ENCODE assay signal across 28 cellular contexts in the genomic region with DNA sequence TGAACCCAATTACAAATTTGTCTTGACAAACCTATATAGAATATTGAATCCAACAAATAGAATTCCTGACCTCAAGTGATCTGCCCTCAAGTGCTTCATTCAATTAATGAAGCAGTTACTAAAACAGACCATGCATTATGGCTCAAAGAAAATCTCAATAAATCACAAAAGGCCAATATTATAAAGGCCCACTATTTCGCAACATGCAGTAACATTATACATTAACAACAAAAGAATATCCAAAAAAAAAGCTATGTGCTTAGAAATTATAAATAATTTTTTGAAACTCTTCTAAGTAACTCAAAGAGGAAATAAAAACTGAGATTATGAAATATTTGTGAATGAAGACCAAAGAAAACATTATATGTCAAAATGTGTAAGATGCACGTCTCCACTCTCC.
"Had no signal": no experiment of that assay in that cellular context is flagged by ENCODE, and none has a peak within 500 bp of the region (broad histone marks: within the 10 kb centered on the region; RNA-seq: fewer than 3 reads in every experiment).

No MANE protein-coding gene starts in this region.

- H3K4me1 ChIP-seq: Peyer's patch, SJCRH30 had no signal

- DNase-seq: activated CD4-positive, alpha-beta T cell treated with anti-CD3 and anti-CD28 coated beads for 36 hours; activated CD8-positive, alpha-beta memory T cell treated with anti-CD3 and anti-CD28 coated beads, Interleukin-2, amount 10 ng/mL, durations not matched to agents 7 days and 5 days; activated effector memory CD4-positive, alpha-beta T cell treated with Interleukin-2 at 50 U/mL for 16 hours; activated naive CD4-positive, alpha-beta T cell; activated naive CD8-positive, alpha-beta T cell treated with anti-CD3 and anti-CD28 coated beads, Interleukin-2, amount 50 U/mL, for 24 hours; activated T-cell treated with anti-CD3 and anti-CD28 coated beads, Interleukin-2, amount 50 U/mL, for 24 hours; amygdala; brain microvascular endothelial cell; Karpas-422; MM.1S; NCI-H1105; NCI-H1436; NCI-H1694 treated with DMSO at 0.1 percent for 48 hours; NCI-H2029 treated with DMSO at 0.1 percent for 48 hours; NCI-H345; NCI-H510A treated with DMSO at 0.1 percent for 48 hours; NCI-H69; NK-92 treated with Interleukin-12 subunit alpha and Interleukin-12 subunit beta, amount 100 ng/mL, for 24 hours; Peyer's patch; Right ventricle myocardium superior; SJCRH30; SK-N-SH; T-helper 1 cell; WERI-Rb-1 had no signal

- H3K27ac ChIP-seq: brain microvascular endothelial cell, cardiac muscle cell, Peyer's patch, RWPE1, SJCRH30, WERI-Rb-1 had no signal

- H3K27ac Mint-ChIP-seq: activated CD4-positive, alpha-beta T cell treated with anti-CD3 and anti-CD28 coated beads for 36 hours; activated CD8-positive, alpha-beta memory T cell treated with anti-CD3 and anti-CD28 coated beads, Interleukin-2, amount 10 ng/mL, durations not matched to agents 7 days and 5 days; activated naive CD4-positive, alpha-beta T cell treated with anti-CD3 and anti-CD28 coated beads, Interleukin-2, amount 50 U/mL, for 72 hours; activated naive CD8-positive, alpha-beta T cell treated with anti-CD3 and anti-CD28 coated beads, Interleukin-2, amount 50 U/mL, for 24 hours; activated T-cell treated with anti-CD3 and anti-CD28 coated beads, Interleukin-2, amount 50 U/mL, for 24 hours; activated T-helper 1 cell treated with anti-CD3 and anti-CD28 coated beads, Interleukin-12 subunit alpha, Interleukin-12 subunit beta, Interleukin-2, Interleukin-4 antibody, amounts not matched to agents 30 ng/mL and 10 ng/mL and 1 ng/mL, durations not matched to agents 14 hours and 24 hours and 36 hours had no signal

- ATAC-seq: activated CD4-positive, alpha-beta T cell treated with anti-CD3 and anti-CD28 coated beads for 36 hours; activated CD8-positive, alpha-beta memory T cell treated with anti-CD3 and anti-CD28 coated beads, Interleukin-2, amount 10 ng/mL, durations not matched to agents 7 days and 5 days; activated naive CD4-positive, alpha-beta T cell treated with anti-CD3 and anti-CD28 coated beads, Interleukin-2, amount 50 U/mL, for 72 hours; activated naive CD8-positive, alpha-beta T cell treated with anti-CD3 and anti-CD28 coated beads, Interleukin-2, amount 50 U/mL, for 24 hours had no signal

- H3K9me3 ChIP-seq: Peyer's patch, SJCRH30, SK-N-SH had no signal

- H3K4me1 Mint-ChIP-seq: activated CD4-positive, alpha-beta T cell treated with anti-CD3 and anti-CD28 coated beads for 36 hours; activated CD8-positive, alpha-beta memory T cell treated with anti-CD3 and anti-CD28 coated beads, Interleukin-2, amount 10 ng/mL, durations not matched to agents 7 days and 5 days; activated naive CD8-positive, alpha-beta T cell treated with anti-CD3 and anti-CD28 coated beads, Interleukin-2, amount 50 U/mL, for 24 hours had no signal

- H3K27me3 Mint-ChIP-seq: activated CD4-positive, alpha-beta T cell treated with anti-CD3 and anti-CD28 coated beads for 36 hours; activated CD8-positive, alpha-beta memory T cell treated with anti-CD3 and anti-CD28 coated beads, Interleukin-2, amount 10 ng/mL, durations not matched to agents 7 days and 5 days; activated naive CD8-positive, alpha-beta T cell treated with anti-CD3 and anti-CD28 coated beads, Interleukin-2, amount 50 U/mL, for 24 hours had no signal

- H3K9me3 Mint-ChIP-seq: activated naive CD4-positive, alpha-beta T cell treated with anti-CD3 and anti-CD28 coated beads, Interleukin-2, amount 50 U/mL, for 72 hours; activated naive CD8-positive, alpha-beta T cell treated with anti-CD3 and anti-CD28 coated beads, Interleukin-2, amount 50 U/mL, for 24 hours; activated T-cell treated with anti-CD3 and anti-CD28 coated beads, Interleukin-2, amount 50 U/mL, for 24 hours; activated T-helper 1 cell treated with anti-CD3 and anti-CD28 coated beads, Interleukin-12 subunit alpha, Interleukin-12 subunit beta, Interleukin-2, Interleukin-4 antibody, amounts not matched to agents 30 ng/mL and 10 ng/mL and 1 ng/mL, durations not matched to agents 14 hours and 24 hours and 36 hours had no signal

- H3K4me3 ChIP-seq: cardiac muscle cell, Peyer's patch, SJCRH30 had no signal

- H3K27me3 ChIP-seq: brain microvascular endothelial cell, cardiac muscle cell, Peyer's patch, SJCRH30 had no signal

- H3K4me2 ChIP-seq: SK-N-SH had no signal

- H3K9ac ChIP-seq: SK-N-SH had no signal

- H3K4me3 Mint-ChIP-seq: activated CD4-positive, alpha-beta T cell treated with anti-CD3 and anti-CD28 coated beads for 36 hours; activated CD8-positive, alpha-beta memory T cell treated with anti-CD3 and anti-CD28 coated beads, Interleukin-2, amount 10 ng/mL, durations not matched to agents 7 days and 5 days; activated naive CD8-positive, alpha-beta T cell treated with anti-CD3 and anti-CD28 coated beads, Interleukin-2, amount 50 U/mL, for 24 hours; activated T-cell treated with anti-CD3 and anti-CD28 coated beads, Interleukin-2, amount 50 U/mL, for 24 hours; activated T-helper 1 cell treated with anti-CD3 and anti-CD28 coated beads, Interleukin-12 subunit alpha, Interleukin-12 subunit beta, Interleukin-2, Interleukin-4 antibody, amounts not matched to agents 30 ng/mL and 10 ng/mL and 1 ng/mL, durations not matched to agents 14 hours and 24 hours and 36 hours had no signal

- H3K36me3 ChIP-seq: brain microvascular endothelial cell, cardiac muscle cell, Peyer's patch, SJCRH30, WERI-Rb-1 had no signal

- H3K36me3 Mint-ChIP-seq: activated CD8-positive, alpha-beta memory T cell treated with anti-CD3 and anti-CD28 coated beads, Interleukin-2, amount 10 ng/mL, durations not matched to agents 7 days and 5 days; activated naive CD4-positive, alpha-beta T cell treated with anti-CD3 and anti-CD28 coated beads, Interleukin-2, amount 50 U/mL, for 72 hours had no signal
